Comparison of ENCODE assay signal across 14 cellular contexts in the genomic region with DNA sequence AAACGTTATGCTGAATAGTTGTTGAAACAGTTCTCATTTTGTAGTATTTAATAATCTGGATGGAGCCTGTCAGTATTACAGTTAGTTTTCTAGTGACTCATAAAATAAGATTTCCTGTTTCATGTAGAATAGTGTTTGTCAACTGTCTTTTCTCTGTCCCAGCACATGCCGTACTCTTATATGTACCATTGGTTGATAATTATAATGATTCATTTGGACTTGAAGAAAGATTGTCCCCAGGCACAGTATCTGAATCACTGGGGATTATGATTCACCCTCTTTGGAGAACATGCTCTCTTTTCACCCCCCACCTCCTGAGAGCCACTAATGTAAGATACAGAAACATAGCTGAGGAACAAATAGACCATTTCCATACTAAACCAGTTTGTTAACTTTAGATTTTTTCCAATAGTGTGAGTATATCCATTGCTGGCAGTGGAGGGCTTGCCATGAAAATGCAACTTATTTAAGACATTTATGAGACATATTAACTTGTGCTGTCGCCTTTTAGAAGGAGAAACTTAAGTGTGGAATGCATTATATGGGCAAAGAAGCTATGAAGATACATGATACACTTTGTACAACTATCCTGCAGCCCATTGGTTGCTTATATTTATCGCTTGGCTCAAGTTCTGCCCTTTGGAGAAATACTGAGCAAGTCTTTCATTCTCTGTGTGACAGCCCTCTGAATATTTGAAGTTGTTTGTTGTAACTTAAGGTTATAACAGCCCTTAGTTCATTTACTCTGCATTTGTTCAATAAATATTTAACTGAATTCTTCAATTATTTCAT. TPM values are rescaled to one million over a fixed set of nuclear protein-coding genes. Genes with fewer than 3 reads are reported as not detected.
DNase-seq lines count a peak whose midpoint lies in the region; ATAC-seq, FAIRE-seq and TF ChIP-seq lines count a peak whose summit lies in the region.
"Had no signal": no experiment of that assay in that cellular context is flagged by ENCODE, and none has a peak within 500 bp of the region (broad histone marks: within the 10 kb centered on the region; RNA-seq: fewer than 3 reads in every experiment).

No MANE protein-coding gene starts in this region.

- H3K4me1 ChIP-seq in pancreas (no peaks in the 10 kb centered on the region), tibial artery (peaks cover 0 to 2% (median under 1%) of the 10 kb centered on the region in 4 donors)

- H3K27ac ChIP-seq in pancreas (no peak overlapping the region), tibial artery (no peak overlapping the region)

- H3K36me3 ChIP-seq in pancreas, result peaks cover 4 to 42% (median 18%) of the 10 kb centered on the region in 3 donors
- peaks cover 76 to 96% (median 77%) of the 10 kb centered on the region in 3 donors for H3K36me3 ChIP-seq in tibial artery

- H3K4me3 Mint-ChIP-seq in Calu3 (ENCODE audit: low read depth, unreplicated experiment), result no peak overlapping the region
- H3K4me3 Mint-ChIP-seq: central memory CD8-positive, alpha-beta T cell; nephron had no signal

- 91 to 94% methylated on average over 4 of the region's 4 CpGs for WGBS in pancreas, 2 donors

- H3K27me3 ChIP-seq in pancreas (no peaks in the 10 kb centered on the region), tibial artery (no peaks in the 10 kb centered on the region)
- H3K27me3 ChIP-seq: tibial nerve had no signal

- H3K9me3 Mint-ChIP-seq in Calu3 (ENCODE audit: low read depth, unreplicated experiment), result no peaks in the 10 kb centered on the region
- H3K9me3 Mint-ChIP-seq: central memory CD8-positive, alpha-beta T cell had no signal

- no peak for TF ChIP-seq CTCF in Calu3 (IDR thresholded peaks at IDR 0.05; ENCODE audit: unreplicated experiment)
- no peak for TF ChIP-seq CTCF in epithelial cell of esophagus (IDR thresholded peaks at IDR 0.05; ENCODE audit: insufficient read depth, low read depth, low read length, missing control alignments)
- TF ChIP-seq CTCF in pancreas (IDR thresholded peaks at IDR 0.05), result no peak
- no peak for TF ChIP-seq CTCF in tibial artery (IDR thresholded peaks at IDR 0.05)

- no peaks in the 10 kb centered on the region for H3K9me3 ChIP-seq in pancreas
- no peaks in the 10 kb centered on the region for H3K9me3 ChIP-seq in tibial artery
- H3K9me3 ChIP-seq: tibial nerve had no signal

- H3K4me3 ChIP-seq in epithelial cell of esophagus (ENCODE audit: low read length), result no peak overlapping the region
- no peak overlapping the region for H3K4me3 ChIP-seq in pancreas
- no peak overlapping the region for H3K4me3 ChIP-seq in tibial artery
- H3K4me3 ChIP-seq: tibial nerve had no signal

- peak; percentile 17 for FAIRE-seq in pancreas (lab: Jason Lieb, UNC)

- peak in 1 of 4 donors; percentile 42 for ATAC-seq in pancreas

- CTCF ChIA-PET in Calu3 (lab: Charles Lee), result no interaction called here

- H3K27me3 Mint-ChIP-seq in Calu3 (ENCODE audit: unreplicated experiment), result no peaks in the 10 kb centered on the region
- H3K27me3 Mint-ChIP-seq: central memory CD8-positive, alpha-beta T cell had no signal

- DNase-seq in Calu3 (no peak), MV-4-11 (lab: John Stamatoyannopoulos, UW) (peak; percentile 15), epithelial cell of esophagus (ENCODE audit: low read depth) (peak; percentile 99), pancreas (no peak), G401 (ENCODE audit: low spot score) (no peak), tibial artery (no peak), posterior vena cava (ENCODE audit: low spot score) (no peak)
- DNase-seq in stimulated activated naive CD4-positive, alpha-beta T cell (lab: John Stamatoyannopoulos, UW), result no peak
- DNase-seq: DMS153; NCI-H69; stimulated activated CD4-positive, alpha-beta T cell treated with anti-CD3 and anti-CD28 coated beads, Interleukin-4, amount 100 ng/mL, for 24 hours had no signal

- H3K36me3 Mint-ChIP-seq in Calu3 (ENCODE audit: insufficient read depth, unreplicated experiment), result peaks cover 23% of the 10 kb centered on the region

- intact Hi-C loops in Calu3 (cut with micrococcal nuclease; ENCODE audit: unreplicated experiment) (no loop called here), pancreas (cut with DNase I) (no loop called here), tibial artery (cut with DNase I; ENCODE audit: low total_unique reads) (no loop called here), posterior vena cava (cut with DNase I) (no loop called here)

- H3K27ac Mint-ChIP-seq in Calu3 (ENCODE audit: unreplicated experiment), result no peak overlapping the region
- H3K27ac Mint-ChIP-seq: nephron had no signal

- H3K4me1 Mint-ChIP-seq in Calu3 (ENCODE audit: low read depth, unreplicated experiment), result no peaks in the 10 kb centered on the region

- TSS peak; percentile 21 for BruUV-seq in Calu3 (replicated peaks; lab: Mats Ljungman, UMichigan)

- in situ Hi-C loops in G401 (cut with HindIII; ENCODE audit: low sequenced_read_pairs), result no loop called here

RNA-seq across cellular contexts. Expression of a gene that starts 12.4 kb away (rescaled TPM):
- total RNA-seq in Calu3 (2022), result 49.9 and 54.5 TPM in 2 replicates
- 10 to 100 TPM in 4 of 6 donors, 1 to 10 TPM in 2; 7.9 to 23.4 (median 12.8) TPM for total RNA-seq in pancreas
- polyA plus RNA-seq in pancreas, result 10 to 100 TPM in 1 of 2 donors, 1 to 10 TPM in 1; 10.0 to 24.1 TPM
- total RNA-seq in G401 (2014; rRNA removed; shearing (Covaris generic)), result 151 and 175 TPM in 2 replicates
- total RNA-seq in posterior vena cava, result 10 to 100 TPM; 55.6 to 57.1 TPM

Comparison
In these comparisons a context has a peak if more than half of its experiments do, and no peak if none do; other contexts are left out.
1. DNase-seq: peak in MV-4-11 (single experiment) and epithelial cell of esophagus (single experiment); none in Calu3 (single experiment), pancreas (0 of 6), G401 (single experiment), stimulated activated naive CD4-positive, alpha-beta T cell (0 of 6), tibial artery (0 of 2) and posterior vena cava (single experiment).